8 cellular contexts compared by ENCODE assay signal in genomic region chr6:145815875-145816274, GRCh38. TPM values are rescaled to one million over a fixed set of nuclear protein-coding genes. Genes with fewer than 3 reads are reported as not detected.
DNase-seq lines count a peak whose midpoint lies in the region; ATAC-seq, FAIRE-seq and TF ChIP-seq lines count a peak whose summit lies in the region.

No MANE protein-coding gene starts in this region.

- DNase-seq in MG63 (no peak), nephron progenitor cell (no peak), D721Med (ENCODE audit: insufficient read length, low spot score) (no peak), OCI-M2 (lab: John Stamatoyannopoulos, UW; ENCODE audit: unreplicated experiment) (no peak), NCI-H1048 (lab: John Stamatoyannopoulos, UW) (no peak)

- peak overlapping the region; percentile 89 for H3K4me3 Mint-ChIP-seq in nephron progenitor cell

- H3K4me1 ChIP-seq in duodenal mucosa (ENCODE audit: control insufficient read depth in 1 of 2, insufficient read depth in 2 of 2, low read length in 2 of 2): peaks cover 12 to 38% of the 10 kb centered on the region in 2 donors

- H3K4me3 ChIP-seq in GM08714 (ENCODE audit: low read length) (peak overlapping the region; percentile 83), MG63 (peak overlapping the region; percentile 69), duodenal mucosa (ENCODE audit: low read depth in 1 of 2, low read length in 2 of 2) (peak overlapping the region; percentile 85 to 95)

- TF ChIP-seq CTCF in nephron progenitor cell (IDR thresholded peaks at IDR 0.05) (no peak), D721Med (IDR thresholded peaks at IDR 0.05; ENCODE audit: insufficient read depth, missing control alignments) (no peak)

- H3K27ac ChIP-seq in duodenal mucosa (ENCODE audit: low read depth, low read length): no peak overlapping the region

- no peaks in the 10 kb centered on the region for H3K27me3 Mint-ChIP-seq in nephron progenitor cell (ENCODE audit: low read depth, poor library complexity)

- H3K4me1 Mint-ChIP-seq in nephron progenitor cell: peaks cover 35% of the 10 kb centered on the region

- ATAC-seq in esophagus mucosa: no peak

- peaks cover 14% of the 10 kb centered on the region for H3K36me3 Mint-ChIP-seq in nephron progenitor cell (ENCODE audit: low read depth)

- FAIRE-seq in D721Med (lab: Jason Lieb, UNC): no peak

- no peaks in the 10 kb centered on the region for H3K27me3 ChIP-seq in MG63
- no peaks in the 10 kb centered on the region for H3K27me3 ChIP-seq in duodenal mucosa (ENCODE audit: control insufficient read depth in 1 of 2, insufficient read depth in 2 of 2, low read length in 2 of 2)

- H3K9me3 Mint-ChIP-seq in nephron progenitor cell: no peaks in the 10 kb centered on the region

- H3K36me3 ChIP-seq in MG63 (peaks cover 4% of the 10 kb centered on the region), duodenal mucosa (ENCODE audit: control insufficient read depth in 1 of 2, insufficient read depth in 2 of 2, low read length in 2 of 2) (no peaks in the 10 kb centered on the region)

- peak overlapping the region; percentile 99 for H3K27ac Mint-ChIP-seq in nephron progenitor cell

- H3K9me3 ChIP-seq in MG63 (no peaks in the 10 kb centered on the region), duodenal mucosa (ENCODE audit: control insufficient read depth in 1 of 2, low read length in 2 of 2) (no peaks in the 10 kb centered on the region)

- peak overlapping the region; percentile 87 to 98 for H3K9ac ChIP-seq in duodenal mucosa (ENCODE audit: low read depth in 1 of 2, low read length in 2 of 2)

RNA-seq across cellular contexts. Expression of gene FBXO30, which starts 1.3 kb away (rescaled TPM):
- 4.1 and 6.2 TPM in 2 replicates for total RNA-seq in MG63 (2014; rRNA removed; shearing (Covaris generic); ENCODE audit: low replicate concordance)
- total RNA-seq in esophagus mucosa: 3.8 TPM
